Comparison of ENCODE assay signal across 19 cellular contexts in genomic region chr14:102998393-102998792, GRCh38.
"Had no signal": no experiment of that assay in that cellular context is flagged by ENCODE, and none has a peak within 500 bp of the region (broad histone marks: within the 10 kb centered on the region; RNA-seq: fewer than 3 reads in every experiment).

No MANE protein-coding gene starts in this region.

- H3K27me3 ChIP-seq: cardiac muscle cell, gastrocnemius medialis, heart left ventricle, pancreas, stomach, testis, upper lobe of right lung had no signal

- H3K27ac ChIP-seq: cardiac muscle cell, gastrocnemius medialis, heart left ventricle, pancreas, stomach, testis, upper lobe of right lung had no signal

- H3K4me3 ChIP-seq: cardiac muscle cell, gastrocnemius medialis, heart left ventricle, lung, pancreas, stomach, testis, upper lobe of right lung had no signal

- FAIRE-seq: colon, endothelial cell of umbilical vein, islet of Langerhans, pancreas had no signal

- H3K4me1 ChIP-seq: gastrocnemius medialis, heart left ventricle, pancreas, testis, upper lobe of right lung had no signal

- ATAC-seq: activated CD4-positive, CD25-positive, alpha-beta regulatory T cell treated with anti-CD3 and anti-CD28 coated beads, Interleukin-2, amount 50 U/mL, for 24 hours; gastrocnemius medialis; heart left ventricle; pancreas; sciatic nerve; upper lobe of right lung had no signal

- DNase-seq: activated CD4-positive, alpha-beta T cell treated with anti-CD3 and anti-CD28 coated beads, Interleukin-2, amount 50 U/mL, for 1 hour; activated CD8-positive, alpha-beta memory T cell treated with anti-CD3 and anti-CD28 coated beads for 24 hours; activated naive CD4-positive, alpha-beta T cell; gastrocnemius medialis; midbrain; pancreas; stimulated activated CD4-positive, alpha-beta T cell treated with anti-CD3 and anti-CD28 coated beads, Interleukin-1b, Interleukin-23, amount 100 ng/mL, for 48 hours; stomach; SW 1271; testis; upper lobe of right lung had no signal

- H3K9me3 ChIP-seq: gastrocnemius medialis, heart left ventricle, pancreas, stomach, testis, upper lobe of right lung had no signal
